ENCODE assay signal across 21 cellular contexts in genomic region chr5:6473284-6473683, GRCh38. TPM values are rescaled to one million over a fixed set of nuclear protein-coding genes. Genes with fewer than 3 reads are reported as not detected.
"Had no signal": no experiment of that assay in that cellular context is flagged by ENCODE, and none has a peak within 500 bp of the region (broad histone marks: within the 10 kb centered on the region; RNA-seq: fewer than 3 reads in every experiment).

No MANE protein-coding gene starts in this region.

- ATAC-seq: activated CD4-positive, CD25-positive, alpha-beta regulatory T cell treated with anti-CD3 and anti-CD28 coated beads, Interleukin-2, amount 50 U/mL, for 24 hours; activated CD8-positive, alpha-beta T cell treated with anti-CD3 and anti-CD28 coated beads, Interleukin-2, amount 10 ng/mL, durations not matched to agents 7 days and 5 days; esophagus mucosa; naive thymus-derived CD4-positive, alpha-beta T cell; stimulated activated naive CD8-positive, alpha-beta T cell treated with anti-CD3 and anti-CD28 coated beads, Interleukin-15, amount 100 ng/mL, for 72 hours had no signal

- H3K4me1 ChIP-seq: tibial artery had no signal

- H3K4me3 Mint-ChIP-seq: activated CD8-positive, alpha-beta T cell treated with anti-CD3 and anti-CD28 coated beads, Interleukin-2, amount 10 ng/mL, durations not matched to agents 7 days and 5 days; activated naive CD4-positive, alpha-beta T cell treated with anti-CD3 and anti-CD28 coated beads, Interleukin-2, amount 50 U/mL, for 24 hours; activated T-helper 1 cell treated with anti-CD3 and anti-CD28 coated beads, Interleukin-12 subunit alpha, Interleukin-12 subunit beta, Interleukin-2, Interleukin-4 antibody, amounts not matched to agents 30 ng/mL and 10 ng/mL and 1 ng/mL, durations not matched to agents 14 hours and 24 hours and 36 hours; brain; naive thymus-derived CD4-positive, alpha-beta T cell; neural crest cell; stimulated activated naive CD8-positive, alpha-beta T cell treated with anti-CD3 and anti-CD28 coated beads, Interleukin-15, amount 100 ng/mL, for 72 hours; T-helper 2 cell treated with Interferon-gamma antibody and Interleukin-4, amounts not matched to agents 5 μg/mL and 100 μg/mL, for 36 hours had no signal

- H3K27me3 Mint-ChIP-seq: brain had no signal

- H3K4me3 ChIP-seq: lung, tibial artery had no signal

- H3K36me3 ChIP-seq: tibial artery had no signal

- H3K9me3 Mint-ChIP-seq: activated naive CD4-positive, alpha-beta T cell treated with anti-CD3 and anti-CD28 coated beads, Interleukin-2, amount 50 U/mL, for 24 hours; activated T-helper 1 cell treated with anti-CD3 and anti-CD28 coated beads, Interleukin-12 subunit alpha, Interleukin-12 subunit beta, Interleukin-2, Interleukin-4 antibody, amounts not matched to agents 30 ng/mL and 10 ng/mL and 1 ng/mL, durations not matched to agents 14 hours and 24 hours and 36 hours; neural crest cell; stimulated activated naive CD8-positive, alpha-beta T cell treated with anti-CD3 and anti-CD28 coated beads, Interleukin-15, amount 100 ng/mL, for 72 hours; T-helper 2 cell treated with Interferon-gamma antibody and Interleukin-4, amounts not matched to agents 5 μg/mL and 100 μg/mL, for 36 hours had no signal

- DNase-seq: activated CD4-positive, alpha-beta T cell treated with anti-CD3 and anti-CD28 coated beads, Interleukin-2, amount 50 U/mL, for 1 hour; activated CD8-positive, alpha-beta T cell treated with anti-CD3 and anti-CD28 coated beads, Interleukin-2, amount 10 ng/mL, durations not matched to agents 7 days and 5 days; activated gamma-delta T cell treated with Interleukin-2 at 50 U/mL for 16 hours; anterior cingulate cortex; dermis blood vessel endothelial cell; effector CD8-positive, alpha-beta T cell; foreskin melanocyte; hypothalamus; naive thymus-derived CD4-positive, alpha-beta T cell; stimulated activated CD4-positive, alpha-beta T cell treated with anti-CD3 and anti-CD28 coated beads, Interleukin-4, amount 100 ng/mL, for 24 hours; stimulated activated naive CD8-positive, alpha-beta T cell treated with anti-CD3 and anti-CD28 coated beads, Interleukin-15, amount 100 ng/mL, for 72 hours had no signal

- H3K4me1 Mint-ChIP-seq: activated naive CD4-positive, alpha-beta T cell treated with anti-CD3 and anti-CD28 coated beads, Interleukin-2, amount 50 U/mL, for 24 hours; naive thymus-derived CD4-positive, alpha-beta T cell; stimulated activated naive CD8-positive, alpha-beta T cell treated with anti-CD3 and anti-CD28 coated beads, Interleukin-15, amount 100 ng/mL, for 72 hours had no signal

- H3K9me3 ChIP-seq: tibial artery had no signal

- H3K27ac ChIP-seq: tibial artery, VCaP had no signal

- H3K27me3 ChIP-seq: tibial artery had no signal

- H3K27ac Mint-ChIP-seq: activated CD8-positive, alpha-beta T cell treated with anti-CD3 and anti-CD28 coated beads, Interleukin-2, amount 10 ng/mL, durations not matched to agents 7 days and 5 days; activated naive CD4-positive, alpha-beta T cell treated with anti-CD3 and anti-CD28 coated beads, Interleukin-2, amount 50 U/mL, for 24 hours; activated T-helper 1 cell treated with anti-CD3 and anti-CD28 coated beads, Interleukin-12 subunit alpha, Interleukin-12 subunit beta, Interleukin-2, Interleukin-4 antibody, amounts not matched to agents 30 ng/mL and 10 ng/mL and 1 ng/mL, durations not matched to agents 14 hours and 24 hours and 36 hours; naive thymus-derived CD4-positive, alpha-beta T cell; stimulated activated naive CD8-positive, alpha-beta T cell treated with anti-CD3 and anti-CD28 coated beads, Interleukin-15, amount 100 ng/mL, for 72 hours; T-helper 2 cell treated with Interferon-gamma antibody and Interleukin-4, amounts not matched to agents 5 μg/mL and 100 μg/mL, for 36 hours had no signal

- H3K36me3 Mint-ChIP-seq: activated naive CD4-positive, alpha-beta T cell treated with anti-CD3 and anti-CD28 coated beads, Interleukin-2, amount 50 U/mL, for 24 hours; naive thymus-derived CD4-positive, alpha-beta T cell had no signal

RNA-seq across cellular contexts. Expression of gene UBE2QL1, which starts 24.6 kb away (rescaled TPM):
- total RNA-seq: activated CD8-positive, alpha-beta T cell treated with anti-CD3 and anti-CD28 coated beads, Interleukin-2, amount 10 ng/mL, durations not matched to agents 7 days and 5 days; esophagus mucosa had no signal
- polyA plus RNA-seq: naive thymus-derived CD4-positive, alpha-beta T cell had no signal
